ENCODE assay signal across 6 cellular contexts in the genomic region with DNA sequence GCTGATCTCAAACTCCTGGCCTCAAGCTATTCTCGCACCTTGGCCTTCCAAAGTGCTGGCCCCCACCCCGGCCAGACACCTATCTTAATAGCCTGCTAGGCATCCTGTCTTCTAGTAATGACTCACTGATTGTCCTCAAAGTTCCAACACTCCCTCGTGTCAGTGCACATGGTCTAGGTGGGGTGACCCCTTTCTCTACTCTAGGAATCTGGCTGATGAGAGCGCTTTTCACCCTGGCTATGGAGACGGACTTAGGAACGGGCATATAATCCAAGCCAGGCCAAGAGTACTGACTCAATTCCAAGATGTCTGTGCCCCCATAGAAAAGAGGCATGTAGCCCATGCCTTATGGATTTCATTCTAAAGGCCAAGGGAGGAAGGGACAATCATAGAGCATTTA.
"Had no signal": no experiment of that assay in that cellular context is flagged by ENCODE, and none has a peak within 500 bp of the region (broad histone marks: within the 10 kb centered on the region; RNA-seq: fewer than 3 reads in every experiment).

No MANE protein-coding gene starts in this region.

- DNase-seq: H9, HCEC 1CT had no signal

- H3K4me1 Mint-ChIP-seq: IgD-negative memory B cell had no signal

- H3K27ac Mint-ChIP-seq: GM23338, H9, IgD-negative memory B cell had no signal

- H3K27ac ChIP-seq: HL-60 had no signal

- ATAC-seq: GM23338, HepG2 had no signal

- H3K36me3 Mint-ChIP-seq: IgD-negative memory B cell had no signal

- H3K9me3 Mint-ChIP-seq: GM23338 had no signal

- H3K4me3 ChIP-seq: GM23338 had no signal

- H3K4me3 Mint-ChIP-seq: GM23338, H9, IgD-negative memory B cell had no signal
